In genomic region chr5:176339304-176339703, GRCh38 we compare ENCODE assay signal across 9 cellular contexts. TPM values are rescaled to one million over a fixed set of nuclear protein-coding genes. Genes with fewer than 3 reads are reported as not detected.
"Had no signal": no experiment of that assay in that cellular context is flagged by ENCODE, and none has a peak within 500 bp of the region (broad histone marks: within the 10 kb centered on the region; RNA-seq: fewer than 3 reads in every experiment).

No MANE protein-coding gene starts in this region.

- ATAC-seq: HCT116 had no signal

- H3K27ac ChIP-seq: GM23248 had no signal

- H3K9ac ChIP-seq: GM23248 had no signal

- H3K4me1 ChIP-seq: HAP-1 had no signal

- DNase-seq: GM23248, GOT3, H7, HFFc6 had no signal

- H3K9me3 ChIP-seq: HAP-1 had no signal

- H2AFZ ChIP-seq: GM23248 had no signal

- H3K4me3 ChIP-seq: GM23248, HAP-1 had no signal

- FAIRE-seq: HTR-8/SVneo had no signal

RNA-seq across cellular contexts. Expression of gene ARL10, which starts 26.0 kb away (rescaled TPM):
- total RNA-seq: H4, HT-29 had no signal
